In genomic region chr2:43019025-43019367, GRCh38 we compare ENCODE assay signal across 14 cellular contexts.
DNase-seq lines count a peak whose midpoint lies in the region; ATAC-seq and TF ChIP-seq lines count a peak whose summit lies in the region.
"Had no signal": no experiment of that assay in that cellular context is flagged by ENCODE, and none has a peak within 500 bp of the region (broad histone marks: within the 10 kb centered on the region; RNA-seq: fewer than 3 reads in every experiment).

No MANE protein-coding gene starts in this region.

- peaks cover 10% of the 10 kb centered on the region for H3K27me3 Mint-ChIP-seq in neural progenitor cell (ENCODE audit: insufficient read depth, low read depth)
- no peaks in the 10 kb centered on the region for H3K27me3 Mint-ChIP-seq in activated naive CD8-positive, alpha-beta T cell treated with anti-CD3 and anti-CD28 coated beads, Interleukin-2, amount 50 U/mL, for 24 hours
- H3K27me3 Mint-ChIP-seq: activated T-helper 17 cell treated with anti-CD3 and anti-CD28 coated beads, Interleukin-2, amount 50 U/mL, for 72 hours had no signal

- TF ChIP-seq CTCF in PC-9 (conservative IDR thresholded peaks at IDR 0.05) (no peak), esophagus squamous epithelium (IDR thresholded peaks at IDR 0.05) (no peak), neural progenitor cell (IDR thresholded peaks at IDR 0.05) (no peak), GM13977 (IDR thresholded peaks at IDR 0.05; ENCODE audit: extremely low read depth, insufficient read depth, missing control alignments) (no peak)

- no TSS peak for BruUV-seq in PC-9 (replicated peaks; lab: Mats Ljungman, UMichigan)

- H3K27me3 ChIP-seq in PC-9 (ENCODE audit: insufficient read depth, low read depth) = no peaks in the 10 kb centered on the region
- no peaks in the 10 kb centered on the region for H3K27me3 ChIP-seq in esophagus squamous epithelium
- H3K27me3 ChIP-seq in neural progenitor cell = no peaks in the 10 kb centered on the region

- no peak overlapping the region for H3K9ac ChIP-seq in neural progenitor cell

- no peak for TF ChIP-seq POLR2A in esophagus squamous epithelium (IDR thresholded peaks at IDR 0.05)

- intact Hi-C loops in PC-9 (cut with micrococcal nuclease; ENCODE audit: unreplicated experiment) = no loop called here
- intact Hi-C loops in esophagus squamous epithelium (cut with DNase I) = no loop called here

- CTCF ChIA-PET in PC-9 (lab: Charles Lee) = no interaction called here

- peaks cover 8% of the 10 kb centered on the region for H3K36me3 Mint-ChIP-seq in neural progenitor cell
- peaks cover 8% of the 10 kb centered on the region for H3K36me3 Mint-ChIP-seq in activated naive CD8-positive, alpha-beta T cell treated with anti-CD3 and anti-CD28 coated beads, Interleukin-2, amount 50 U/mL, for 24 hours (ENCODE audit: low read depth)

- in situ Hi-C loops in GM13977 (cut with MboI; ENCODE audit: low pct_unique_long_range_greater_than_20kb, low sequenced_read_pairs, unreplicated experiment) = no loop called here

- peaks cover 24% of the 10 kb centered on the region for H3K4me1 ChIP-seq in PC-9 (replicated peaks; ENCODE audit: insufficient read depth)
- H3K4me1 ChIP-seq in esophagus squamous epithelium = peaks cover 18 to 35% (median 19%) of the 10 kb centered on the region in 3 donors
- H3K4me1 ChIP-seq in neural progenitor cell = peaks cover 13% of the 10 kb centered on the region

- no peak overlapping the region for H3K27ac ChIP-seq in PC-9
- H3K27ac ChIP-seq in esophagus squamous epithelium = peak overlapping the region; percentile 50 to 65 (median 58)
- no peak overlapping the region for H3K27ac ChIP-seq in neural progenitor cell
- peak overlapping the region; percentile 13 for H3K27ac ChIP-seq in temporal lobe (ENCODE audit: low read depth, low read length)
- H3K27ac ChIP-seq: VCaP had no signal

- H3K27ac Mint-ChIP-seq in neural progenitor cell = no peak overlapping the region
- H3K27ac Mint-ChIP-seq in activated naive CD8-positive, alpha-beta T cell treated with anti-CD3 and anti-CD28 coated beads, Interleukin-2, amount 50 U/mL, for 24 hours = no peak overlapping the region
- H3K27ac Mint-ChIP-seq: activated CD8-positive, alpha-beta T cell treated with anti-CD3 and anti-CD28 coated beads, Interleukin-2, amount 10 ng/mL, durations not matched to agents 7 days and 5 days; activated T-helper 17 cell treated with anti-CD3 and anti-CD28 coated beads, Interleukin-2, amount 50 U/mL, for 72 hours had no signal

- POLR2A ChIA-PET in PC-9 (lab: Charles Lee; ENCODE audit: unreplicated experiment) = no interaction called here

- H3K4me3 Mint-ChIP-seq in neural progenitor cell = no peak overlapping the region
- H3K4me3 Mint-ChIP-seq in activated naive CD8-positive, alpha-beta T cell treated with anti-CD3 and anti-CD28 coated beads, Interleukin-2, amount 50 U/mL, for 24 hours = no peak overlapping the region
- H3K4me3 Mint-ChIP-seq: activated CD8-positive, alpha-beta T cell treated with anti-CD3 and anti-CD28 coated beads, Interleukin-2, amount 10 ng/mL, durations not matched to agents 7 days and 5 days; activated T-helper 17 cell treated with anti-CD3 and anti-CD28 coated beads, Interleukin-2, amount 50 U/mL, for 72 hours had no signal

- no peak for DNase-seq in PC-9
- DNase-seq in esophagus squamous epithelium (lab: John Stamatoyannopoulos, UW) = no peak
- DNase-seq in neural progenitor cell (ENCODE audit: low spot score) = no peak
- no peak for DNase-seq in GM13977 (ENCODE audit: low spot score)
- no peak for DNase-seq in ecto neural progenitor cell (ENCODE audit: low spot score)
- no peak for DNase-seq in activated naive CD8-positive, alpha-beta T cell treated with anti-CD3 and anti-CD28 coated beads, Interleukin-2, amount 50 U/mL, for 24 hours
- DNase-seq: activated CD8-positive, alpha-beta T cell treated with anti-CD3 and anti-CD28 coated beads, Interleukin-2, amount 10 ng/mL, durations not matched to agents 7 days and 5 days; DMS53; stimulated activated CD4-positive, alpha-beta T cell treated with anti-CD3 and anti-CD28 coated beads, Interleukin-4, amount 100 ng/mL, for 4 hours had no signal

- H3K9me3 ChIP-seq in PC-9 (ENCODE audit: insufficient read depth, low read depth) = peaks cover 10% of the 10 kb centered on the region; the same call in 1 of the 2 replicates
- peaks cover 0 to 22% (median 6%) of the 10 kb centered on the region in 3 donors for H3K9me3 ChIP-seq in esophagus squamous epithelium
- peaks cover 4% of the 10 kb centered on the region for H3K9me3 ChIP-seq in neural progenitor cell (ENCODE audit: low read depth)

- H3K9me2 ChIP-seq in PC-9 (ENCODE audit: insufficient read depth) = no peaks in the 10 kb centered on the region

- H3K4me2 ChIP-seq in PC-9 (peak overlapping the region; percentile 34; the same call in 1 of the 2 replicates), neural progenitor cell (peak overlapping the region; percentile 11)

- H3K4me1 Mint-ChIP-seq in neural progenitor cell = peaks cover 12% of the 10 kb centered on the region
- no peaks in the 10 kb centered on the region for H3K4me1 Mint-ChIP-seq in activated naive CD8-positive, alpha-beta T cell treated with anti-CD3 and anti-CD28 coated beads, Interleukin-2, amount 50 U/mL, for 24 hours
- H3K4me1 Mint-ChIP-seq: activated T-helper 17 cell treated with anti-CD3 and anti-CD28 coated beads, Interleukin-2, amount 50 U/mL, for 72 hours had no signal

- H3K36me3 ChIP-seq in PC-9 (ENCODE audit: low read depth) (no peaks in the 10 kb centered on the region), esophagus squamous epithelium (no peaks in the 10 kb centered on the region), neural progenitor cell (no peaks in the 10 kb centered on the region)

- ATAC-seq in HG03469 (IDR thresholded peaks at IDR 0.05; ENCODE audit: unreplicated experiment) = no peak
- no peak for ATAC-seq in activated naive CD8-positive, alpha-beta T cell treated with anti-CD3 and anti-CD28 coated beads, Interleukin-2, amount 50 U/mL, for 24 hours
- ATAC-seq: activated CD8-positive, alpha-beta T cell treated with anti-CD3 and anti-CD28 coated beads, Interleukin-2, amount 10 ng/mL, durations not matched to agents 7 days and 5 days; activated T-helper 17 cell treated with anti-CD3 and anti-CD28 coated beads, Interleukin-2, amount 50 U/mL, for 72 hours; Panc1 had no signal

- H4K20me1 ChIP-seq in PC-9 (ENCODE audit: insufficient read depth) (no peaks in the 10 kb centered on the region), neural progenitor cell (ENCODE audit: low read depth) (no peaks in the 10 kb centered on the region)

- peaks cover 23% of the 10 kb centered on the region for H3K9me3 Mint-ChIP-seq in neural progenitor cell
- peaks cover 6% of the 10 kb centered on the region for H3K9me3 Mint-ChIP-seq in activated naive CD8-positive, alpha-beta T cell treated with anti-CD3 and anti-CD28 coated beads, Interleukin-2, amount 50 U/mL, for 24 hours

- H3K79me2 ChIP-seq in PC-9 (ENCODE audit: low read depth) = no peaks in the 10 kb centered on the region
- no peaks in the 10 kb centered on the region for H3K79me2 ChIP-seq in neural progenitor cell (ENCODE audit: low read depth)

- H2AFZ ChIP-seq in PC-9 = no peak overlapping the region
- peak overlapping the region; percentile 92 for H2AFZ ChIP-seq in neural progenitor cell (replicated peaks)

- WGBS in esophagus squamous epithelium, 2 donors = 50 to 56% methylated on average over 5 of the region's 5 CpGs

- H3F3A ChIP-seq in PC-9 (ENCODE audit: insufficient read depth, low read depth) (peaks cover 4% of the 10 kb centered on the region; the same call in 1 of the 2 replicates), neural progenitor cell (ENCODE audit: low read depth) (peaks cover 7% of the 10 kb centered on the region)

- H3K4me3 ChIP-seq in PC-9 (no peak overlapping the region), esophagus squamous epithelium (no peak overlapping the region), neural progenitor cell (no peak overlapping the region)

Comparison
In these comparisons a context has a peak if more than half of its experiments do, and no peak if none do; other contexts are left out.
1. H3K27ac ChIP-seq: peak in esophagus squamous epithelium (4 of 4) and temporal lobe (single experiment); none in PC-9 (single experiment) and neural progenitor cell (single experiment).